In genomic region chr5:1831257-1831656, GRCh38 we compare ENCODE assay signal across 20 cellular contexts. TPM values are rescaled to one million over a fixed set of nuclear protein-coding genes. Genes with fewer than 3 reads are reported as not detected.
"Had no signal": no experiment of that assay in that cellular context is flagged by ENCODE, and none has a peak within 500 bp of the region (broad histone marks: within the 10 kb centered on the region; RNA-seq: fewer than 3 reads in every experiment).

No MANE protein-coding gene starts in this region.

- H3K9me3 ChIP-seq: lower lobe of right lung, right atrium auricular region, uterus had no signal

- H3K4me3 ChIP-seq: dorsolateral prefrontal cortex, lower lobe of right lung, right atrium auricular region, uterus had no signal

- FAIRE-seq: islet of Langerhans, small intestine had no signal

- H3K4me3 Mint-ChIP-seq: memory B cell, nephron, type B pancreatic cell had no signal

- H3K27ac ChIP-seq: dorsolateral prefrontal cortex, lower lobe of right lung, right atrium auricular region, uterus had no signal

- H3K4me1 ChIP-seq: lower lobe of right lung, right atrium auricular region, uterus had no signal

- DNase-seq: cortex of kidney; effector CD8-positive, alpha-beta T cell; foreskin melanocyte; head of caudate nucleus; hippocampal formation; lower lobe of right lung; midbrain; small intestine; stimulated activated CD4-positive, alpha-beta T cell treated with anti-CD3 and anti-CD28 coated beads, Interleukin-2, amount 100 ng/mL, for 48 hours; stimulated activated naive CD4-positive, alpha-beta T cell treated with Interleukin-2 at 50 U/mL for 16 hours; uterus had no signal

- H3K9me3 Mint-ChIP-seq: memory B cell, nephron, type B pancreatic cell had no signal

- H3K27ac Mint-ChIP-seq: memory B cell, nephron, type B pancreatic cell had no signal

- H3K4me1 Mint-ChIP-seq: memory B cell had no signal

- H3K36me3 ChIP-seq: lower lobe of right lung, uterus had no signal

- H3K27me3 Mint-ChIP-seq: memory B cell had no signal

RNA-seq across cellular contexts. Expression of gene IRX4, which starts 51.5 kb away (rescaled TPM):
- total RNA-seq: dorsolateral prefrontal cortex, left lobe of liver, lower lobe of right lung, omental fat pad, pulmonary artery endothelial cell, right atrium auricular region, uterus had no signal
